In genomic region chr2:88500691-88501090, GRCh38 we compare ENCODE assay signal across 2 cellular contexts.
TF ChIP-seq lines count a peak whose summit lies in the region.

No MANE protein-coding gene starts in this region.

TF ChIP-seq in HCT116, 20 proteins besides CTCF, POLR2A, EP300 and RAD21 (continued from another document):
- TF ChIP-seq CEBPB (IDR thresholded peaks at IDR 0.05; ENCODE audit: low read depth) (peak; percentile 77), EZH2 (IDR thresholded peaks at IDR 0.05) (no peak), TCF7L2 (IDR thresholded peaks at IDR 0.05; ENCODE audit: borderline replicate concordance, extremely low read depth, insufficient read depth, insufficient read length) (no peak)
TF ChIP-seq in HCT116: peak in this region for 2.

TF ChIP-seq in HepG2, 621 proteins besides CTCF, POLR2A, EP300 and RAD21 (continued from another document):
- TF ChIP-seq, protein P1, sequence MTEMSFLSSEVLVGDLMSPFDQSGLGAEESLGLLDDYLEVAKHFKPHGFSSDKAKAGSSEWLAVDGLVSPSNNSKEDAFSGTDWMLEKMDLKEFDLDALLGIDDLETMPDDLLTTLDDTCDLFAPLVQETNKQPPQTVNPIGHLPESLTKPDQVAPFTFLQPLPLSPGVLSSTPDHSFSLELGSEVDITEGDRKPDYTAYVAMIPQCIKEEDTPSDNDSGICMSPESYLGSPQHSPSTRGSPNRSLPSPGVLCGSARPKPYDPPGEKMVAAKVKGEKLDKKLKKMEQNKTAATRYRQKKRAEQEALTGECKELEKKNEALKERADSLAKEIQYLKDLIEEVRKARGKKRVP (CRISPR knock-in tag; IDR thresholded peaks at IDR 0.05), result 0 out of 4 replicates have a peak, but pooled peaks of 1 of the 2 experiments have one; percentile 10
- TF ChIP-seq, protein P2, sequence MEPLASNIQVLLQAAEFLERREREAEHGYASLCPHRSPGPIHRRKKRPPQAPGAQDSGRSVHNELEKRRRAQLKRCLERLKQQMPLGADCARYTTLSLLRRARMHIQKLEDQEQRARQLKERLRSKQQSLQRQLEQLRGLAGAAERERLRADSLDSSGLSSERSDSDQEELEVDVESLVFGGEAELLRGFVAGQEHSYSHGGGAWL (CRISPR knock-in tag; IDR thresholded peaks at IDR 0.05), result no peak
- TF ChIP-seq ZC3H13 (CRISPR knock-in tag; IDR thresholded peaks at IDR 0.05) (no peak), ZBTB4 (CRISPR knock-in tag; IDR thresholded peaks at IDR 0.05; ENCODE audit: borderline replicate concordance) (no peak), ZXDC (CRISPR knock-in tag; IDR thresholded peaks at IDR 0.05) (no peak), CEBPB (IDR thresholded peaks at IDR 0.05; ENCODE audit: borderline replicate concordance, low read depth, low read length) (peak; percentile 25; the same call in 1 of the 2 replicates), ZC3H4 (CRISPR knock-in tag; IDR thresholded peaks at IDR 0.05; ENCODE audit: borderline replicate concordance) (no peak)
TF ChIP-seq in HepG2: peak in this region for 3.
